11 cellular contexts compared by ENCODE assay signal in genomic region chr16:22198547-22199293, GRCh38. TPM values are rescaled to one million over a fixed set of nuclear protein-coding genes. Genes with fewer than 3 reads are reported as not detected.
A peak's percentile ranks its signal among the peaks of the same experiment; 100 is the strongest.
DNase-seq lines count a peak whose midpoint lies in the region; ATAC-seq and TF ChIP-seq lines count a peak whose summit lies in the region.
"Had no signal": no experiment of that assay in that cellular context is flagged by ENCODE, and none has a peak within 500 bp of the region (broad histone marks: within the 10 kb centered on the region; RNA-seq: fewer than 3 reads in every experiment).

No MANE protein-coding gene starts in this region.

- no peaks in the 10 kb centered on the region for H3K9me3 ChIP-seq in CD4-positive, alpha-beta T cell (ENCODE audit: control insufficient read depth, low read length)
- no peaks in the 10 kb centered on the region for H3K9me3 ChIP-seq in ascending aorta
- no peaks in the 10 kb centered on the region for H3K9me3 ChIP-seq in CD8-positive, alpha-beta memory T cell (ENCODE audit: low read length)
- H3K9me3 ChIP-seq: ovary had no signal

- no peak overlapping the region for H3K4me3 ChIP-seq in ascending aorta
- H3K4me3 ChIP-seq in CD8-positive, alpha-beta memory T cell (ENCODE audit: low read length) = no peak overlapping the region
- H3K4me3 ChIP-seq: ovary had no signal

- intact Hi-C loops in CD4-positive, alpha-beta T cell (cut with DNase I, micrococcal nuclease) = loop anchor here in 1 of 2 experiments (5.0 kb wide), 1 partner anchor 44 kb away; no protein-coding TSS in a partner anchor
- intact Hi-C loops in ascending aorta (cut with DNase I) = loop anchor here (1.0 to 10.0 kb wide), 7 partner anchors 9 to 1446 kb away; partner anchors contain the start of genes CDR2, DCTN5, PALB2 and USP31

- no peaks in the 10 kb centered on the region for H3K27me3 ChIP-seq in CD4-positive, alpha-beta T cell (ENCODE audit: control insufficient read depth, insufficient read depth, low read length)
- H3K27me3 ChIP-seq in ascending aorta = no peaks in the 10 kb centered on the region
- no peaks in the 10 kb centered on the region for H3K27me3 ChIP-seq in CD8-positive, alpha-beta memory T cell (ENCODE audit: insufficient read depth, low read length, poor library complexity, severe bottlenecking)
- H3K27me3 ChIP-seq: ovary had no signal

- H3K27me3 Mint-ChIP-seq in CD4-positive, alpha-beta T cell = peaks cover 7% of the 10 kb centered on the region
- H3K27me3 Mint-ChIP-seq in IgD-negative memory B cell (peaks cover 2% of the 10 kb centered on the region), neural crest cell (ENCODE audit: low read depth) (peaks cover 21% of the 10 kb centered on the region)
- H3K27me3 Mint-ChIP-seq in CD8-positive, alpha-beta memory T cell = peaks cover 0 to 10% of the 10 kb centered on the region in 2 donors

- DNase-seq in CD4-positive, alpha-beta T cell = no peak
- DNase-seq in ascending aorta (ENCODE audit: low spot score in 2 of 2) = no peak
- no peak for DNase-seq in neural crest cell (ENCODE audit: low read depth, low spot score)
- DNase-seq in activated CD4-positive, CD25-positive, alpha-beta regulatory T cell treated with anti-CD3 and anti-CD28 coated beads, Interleukin-2, amount 50 U/mL, for 72 hours = no peak
- no peak for DNase-seq in CD8-positive, alpha-beta memory T cell
- DNase-seq in medulla oblongata (ENCODE audit: extremely low spot score) = no peak
- DNase-seq: activated naive CD4-positive, alpha-beta T cell treated with anti-CD3 and anti-CD28 coated beads for 36 hours had no signal

- H3K4me1 Mint-ChIP-seq in CD4-positive, alpha-beta T cell (ENCODE audit: low read depth) = peaks cover 28% of the 10 kb centered on the region
- peaks cover 33 to 41% (median 35%) of the 10 kb centered on the region in 3 donors for H3K4me1 Mint-ChIP-seq in IgD-negative memory B cell
- H3K4me1 Mint-ChIP-seq in neural crest cell = peaks cover 15% of the 10 kb centered on the region
- H3K4me1 Mint-ChIP-seq in CD8-positive, alpha-beta memory T cell = peaks cover 22 to 32% (median 27%) of the 10 kb centered on the region in 3 donors

- POLR2A ChIA-PET in CD4-positive, alpha-beta T cell (lab: Charles Lee) = no interaction called here
- POLR2A ChIA-PET in CD8-positive, alpha-beta memory T cell (lab: Charles Lee) = no interaction called here

- ATAC-seq in CD4-positive, alpha-beta T cell (ENCODE audit: poor library complexity) = no peak
- no peak for ATAC-seq in GM19328 (IDR thresholded peaks at IDR 0.05; ENCODE audit: unreplicated experiment)

- peaks cover 16% of the 10 kb centered on the region for H3K36me3 Mint-ChIP-seq in CD4-positive, alpha-beta T cell (ENCODE audit: low read depth)
- H3K36me3 Mint-ChIP-seq in IgD-negative memory B cell = no peaks in the 10 kb centered on the region
- peaks cover 3% of the 10 kb centered on the region for H3K36me3 Mint-ChIP-seq in neural crest cell (ENCODE audit: low read depth)
- peaks cover 0 to 4% (median 3%) of the 10 kb centered on the region in 3 donors for H3K36me3 Mint-ChIP-seq in CD8-positive, alpha-beta memory T cell

- H3K27ac ChIP-seq in CD4-positive, alpha-beta T cell (ENCODE audit: low read depth, low read length) = no peak overlapping the region
- peak overlapping the region; percentile 85 to 89 for H3K27ac ChIP-seq in ascending aorta
- H3K27ac ChIP-seq in CD8-positive, alpha-beta memory T cell (ENCODE audit: low read depth, low read length) = no peak overlapping the region

- peak overlapping the region; percentile 17 for H3K27ac Mint-ChIP-seq in CD4-positive, alpha-beta T cell
- H3K27ac Mint-ChIP-seq in IgD-negative memory B cell = peak overlapping the region; percentile 67 to 94 (median 71)
- H3K27ac Mint-ChIP-seq in neural crest cell (ENCODE audit: unreplicated experiment) = no peak overlapping the region
- peak overlapping the region in 2 of 8 donors; percentile 29 to 86 for H3K27ac Mint-ChIP-seq in CD8-positive, alpha-beta memory T cell
- H3K27ac Mint-ChIP-seq: activated naive CD4-positive, alpha-beta T cell treated with anti-CD3 and anti-CD28 coated beads for 36 hours; stimulated activated effector memory CD8-positive, alpha-beta T cell treated with anti-CD3 and anti-CD28 coated beads, Interleukin-12 subunit alpha, Interleukin-12 subunit beta, amount 100 ng/mL, for 72 hours had no signal

- CTCF ChIA-PET in CD4-positive, alpha-beta T cell (lab: Charles Lee) = no interaction called here
- CTCF ChIA-PET in CD8-positive, alpha-beta memory T cell (lab: Charles Lee) = interaction anchor here (1.1 to 1.2 kb wide), 2 partner anchors 7 to 10 kb away, joined by 3 read pairs; partner anchors contain the start of gene EEF2K

- no peaks in the 10 kb centered on the region for H3K36me3 ChIP-seq in ascending aorta
- H3K36me3 ChIP-seq in CD8-positive, alpha-beta memory T cell (ENCODE audit: insufficient read depth, low read length) = no peaks in the 10 kb centered on the region
- H3K36me3 ChIP-seq: ovary had no signal

- TF ChIP-seq CTCF in CD4-positive, alpha-beta T cell (IDR thresholded peaks at IDR 0.05) = no peak
- TF ChIP-seq CTCF in ascending aorta (IDR thresholded peaks at IDR 0.05) = no peak
- TF ChIP-seq CTCF in neural crest cell (conservative IDR thresholded peaks at IDR 0.05) = no peak

- H3K9me3 Mint-ChIP-seq in CD4-positive, alpha-beta T cell = peaks cover 10% of the 10 kb centered on the region
- H3K9me3 Mint-ChIP-seq in IgD-negative memory B cell = peaks cover 0 to 4% (median 2%) of the 10 kb centered on the region in 3 donors
- peaks cover 3% of the 10 kb centered on the region for H3K9me3 Mint-ChIP-seq in neural crest cell
- H3K9me3 Mint-ChIP-seq in CD8-positive, alpha-beta memory T cell = peaks cover 0 to 6% (median 3%) of the 10 kb centered on the region in 5 donors
- H3K9me3 Mint-ChIP-seq: activated naive CD4-positive, alpha-beta T cell treated with anti-CD3 and anti-CD28 coated beads for 36 hours had no signal

- peaks cover 0 to 23% of the 10 kb centered on the region in 2 donors for H3K4me1 ChIP-seq in ascending aorta
- H3K4me1 ChIP-seq in CD8-positive, alpha-beta memory T cell (ENCODE audit: insufficient read depth, low read length) = peaks cover 26% of the 10 kb centered on the region

- peak overlapping the region; percentile 34 for H3K4me3 Mint-ChIP-seq in CD4-positive, alpha-beta T cell
- H3K4me3 Mint-ChIP-seq in IgD-negative memory B cell (peak overlapping the region in 3 of 4 donors; percentile 41 to 90 (median 60)), neural crest cell (peak overlapping the region; percentile 56)
- H3K4me3 Mint-ChIP-seq in CD8-positive, alpha-beta memory T cell = peak overlapping the region in 1 of 7 donors; percentile 75
- H3K4me3 Mint-ChIP-seq: activated naive CD4-positive, alpha-beta T cell treated with anti-CD3 and anti-CD28 coated beads for 36 hours; stimulated activated effector memory CD8-positive, alpha-beta T cell treated with anti-CD3 and anti-CD28 coated beads, Interleukin-12 subunit alpha, Interleukin-12 subunit beta, amount 100 ng/mL, for 72 hours had no signal

RNA-seq across cellular contexts. Expression of gene EEF2K, which starts 7.4 kb away (rescaled TPM):
- total RNA-seq in CD4-positive, alpha-beta T cell = 10 to 100 TPM; 10.1 to 13.2 TPM
- polyA plus RNA-seq in IgD-negative memory B cell = 2.2 TPM
- total RNA-seq in ascending aorta (31.9 TPM), neural crest cell (20.3 and 21.2 TPM in 2 replicates)
- 10 to 100 TPM; 27.2 to 28.3 TPM for total RNA-seq in CD8-positive, alpha-beta memory T cell
- polyA plus RNA-seq in CD8-positive, alpha-beta memory T cell = 1.9 TPM

RNA-seq across cellular contexts. Expression of gene SDR42E2, which starts 36.4 kb away (rescaled TPM):
- 1 to 10 TPM; 1.0 to 1.3 TPM for total RNA-seq in CD4-positive, alpha-beta T cell
- polyA plus RNA-seq in IgD-negative memory B cell = 0.20 TPM
- total RNA-seq in ascending aorta (not detected), neural crest cell (not detected in 2 replicates)
- under 1 TPM in 1 of 2 experiments, not detected in 1; 0.11 TPM for total RNA-seq in CD8-positive, alpha-beta memory T cell
- 0.92 TPM for polyA plus RNA-seq in CD8-positive, alpha-beta memory T cell

Comparison
In these comparisons a context has a peak if more than half of its experiments do, and no peak if none do; other contexts are left out.
1. H3K27ac ChIP-seq: peak in ascending aorta (2 of 2); none in CD4-positive, alpha-beta T cell (single experiment) and CD8-positive, alpha-beta memory T cell (single experiment).